ENCODE assay signal across 9 cellular contexts in genomic region chr9:37200572-37201005, GRCh38.
DNase-seq lines count a peak whose midpoint lies in the region; ATAC-seq and TF ChIP-seq lines count a peak whose summit lies in the region.
"Had no signal": no experiment of that assay in that cellular context is flagged by ENCODE, and none has a peak within 500 bp of the region (broad histone marks: within the 10 kb centered on the region; RNA-seq: fewer than 3 reads in every experiment).

No MANE protein-coding gene starts in this region.

- no peaks in the 10 kb centered on the region for H3K9me3 Mint-ChIP-seq in activated CD4-positive, alpha-beta memory T cell treated with anti-CD3 and anti-CD28 coated beads, Interleukin-2, amount 10 ng/mL, durations not matched to agents 7 days and 5 days
- peaks cover 7% of the 10 kb centered on the region for H3K9me3 Mint-ChIP-seq in progenitor cell of endocrine pancreas (ENCODE audit: low read depth)

- no peak overlapping the region for H3K4me3 Mint-ChIP-seq in activated CD4-positive, alpha-beta memory T cell treated with anti-CD3 and anti-CD28 coated beads, Interleukin-2, amount 10 ng/mL, durations not matched to agents 7 days and 5 days
- no peak overlapping the region for H3K4me3 Mint-ChIP-seq in progenitor cell of endocrine pancreas (ENCODE audit: low read depth)

- CTCF ChIA-PET in activated CD4-positive, alpha-beta memory T cell treated with anti-CD3 and anti-CD28 coated beads, Interleukin-2, amount 10 ng/mL, durations not matched to agents 7 days and 5 days (lab: Charles Lee) = interaction anchor here (1.5 kb wide), 1 partner anchor 215 kb away, joined by 4 read pairs; no protein-coding TSS in a partner anchor

- H3K36me3 Mint-ChIP-seq in activated CD4-positive, alpha-beta memory T cell treated with anti-CD3 and anti-CD28 coated beads, Interleukin-2, amount 10 ng/mL, durations not matched to agents 7 days and 5 days (ENCODE audit: low read depth) = peaks cover 44% of the 10 kb centered on the region
- peaks cover 16% of the 10 kb centered on the region for H3K36me3 Mint-ChIP-seq in progenitor cell of endocrine pancreas (ENCODE audit: insufficient read depth)

- POLR2A ChIA-PET in activated CD4-positive, alpha-beta memory T cell treated with anti-CD3 and anti-CD28 coated beads, Interleukin-2, amount 10 ng/mL, durations not matched to agents 7 days and 5 days (lab: Charles Lee) = interaction anchor here (0.6 to 1.0 kb wide), 2 partner anchors 11 to 20 kb away, joined by 3 read pairs; no protein-coding TSS in a partner anchor

- DNase-seq in DMS 273 (lab: John Stamatoyannopoulos, UW; ENCODE audit: unreplicated experiment) = peak; percentile 21
- DNase-seq in KBM-7 = peak; percentile 72
- no peak for DNase-seq in activated CD4-positive, alpha-beta memory T cell treated with anti-CD3 and anti-CD28 coated beads, Interleukin-2, amount 10 ng/mL, durations not matched to agents 7 days and 5 days
- DNase-seq in kidney tubule cell (ENCODE audit: low spot score) = peak; percentile 24
- no peak for DNase-seq in GM20000 (ENCODE audit: low spot score)
- DNase-seq in progenitor cell of endocrine pancreas (ENCODE audit: low spot score, unreplicated experiment) = no peak
- DNase-seq: activated CD4-positive, alpha-beta T cell treated with anti-CD3 and anti-CD28 coated beads for 48 hours had no signal

- in situ Hi-C loops in KBM-7 (cut with MboI; ENCODE audit: low pct_unique_long_range_greater_than_20kb, low sequenced_read_pairs) = no loop called here

- H3K27me3 Mint-ChIP-seq in activated CD4-positive, alpha-beta memory T cell treated with anti-CD3 and anti-CD28 coated beads, Interleukin-2, amount 10 ng/mL, durations not matched to agents 7 days and 5 days = no peaks in the 10 kb centered on the region
- H3K27me3 Mint-ChIP-seq in progenitor cell of endocrine pancreas = peaks cover 12% of the 10 kb centered on the region

- H3K27ac Mint-ChIP-seq in activated CD4-positive, alpha-beta memory T cell treated with anti-CD3 and anti-CD28 coated beads, Interleukin-2, amount 10 ng/mL, durations not matched to agents 7 days and 5 days = peak overlapping the region; percentile 56
- H3K27ac Mint-ChIP-seq in progenitor cell of endocrine pancreas = no peak overlapping the region

- peaks cover 45% of the 10 kb centered on the region for H3K4me1 Mint-ChIP-seq in activated CD4-positive, alpha-beta memory T cell treated with anti-CD3 and anti-CD28 coated beads, Interleukin-2, amount 10 ng/mL, durations not matched to agents 7 days and 5 days
- peaks cover 5% of the 10 kb centered on the region for H3K4me1 Mint-ChIP-seq in progenitor cell of endocrine pancreas (ENCODE audit: low read depth)

- ATAC-seq in HG02870 (IDR thresholded peaks at IDR 0.05; ENCODE audit: unreplicated experiment) (no peak), GM18498 (IDR thresholded peaks at IDR 0.05; ENCODE audit: unreplicated experiment) (no peak)

- no peak for TF ChIP-seq CTCF in GM20000 (IDR thresholded peaks at IDR 0.05; ENCODE audit: extremely low read depth, missing control alignments)
- no peak for TF ChIP-seq CTCF in progenitor cell of endocrine pancreas (IDR thresholded peaks at IDR 0.05; ENCODE audit: unreplicated experiment)

Comparison
In these comparisons a context has a peak if more than half of its experiments do, and no peak if none do; other contexts are left out.
1. DNase-seq: peak in DMS 273 (single experiment), KBM-7 (single experiment) and kidney tubule cell (single experiment); none in activated CD4-positive, alpha-beta memory T cell treated with anti-CD3 and anti-CD28 coated beads, Interleukin-2, amount 10 ng/mL, durations not matched to agents 7 days and 5 days (single experiment), GM20000 (single experiment) and progenitor cell of endocrine pancreas (single experiment).